In genomic region chr14:89372156-89372555, GRCh38 we compare ENCODE assay signal across 21 cellular contexts. TPM values are rescaled to one million over a fixed set of nuclear protein-coding genes. Genes with fewer than 3 reads are reported as not detected.
DNase-seq lines count a peak whose midpoint lies in the region; ATAC-seq, FAIRE-seq and TF ChIP-seq lines count a peak whose summit lies in the region.
"Had no signal": no experiment of that assay in that cellular context is flagged by ENCODE, and none has a peak within 500 bp of the region (broad histone marks: within the 10 kb centered on the region; RNA-seq: fewer than 3 reads in every experiment).

No MANE protein-coding gene starts in this region.

- no peaks in the 10 kb centered on the region for H3K9me3 ChIP-seq in astrocyte (ENCODE audit: insufficient read depth, low read depth, low read length)
- H3K9me3 ChIP-seq: stomach had no signal

- no peak for FAIRE-seq in astrocyte (lab: Jason Lieb, UNC)
- FAIRE-seq: H54 had no signal

- peaks cover 3 to 28% of the 10 kb centered on the region in 2 donors for H3K36me3 Mint-ChIP-seq in activated T-cell treated with anti-CD3 and anti-CD28 coated beads, Interleukin-2, amount 50 U/mL, for 72 hours (ENCODE audit: insufficient read depth in 2 of 2)
- peaks cover 22% of the 10 kb centered on the region for H3K36me3 Mint-ChIP-seq in astrocyte (ENCODE audit: low read depth, unreplicated experiment)

- peak overlapping the region; percentile 82 for H3K27ac Mint-ChIP-seq in activated T-cell treated with anti-CD3 and anti-CD28 coated beads, Interleukin-2, amount 50 U/mL, for 72 hours
- H3K27ac Mint-ChIP-seq in astrocyte (ENCODE audit: unreplicated experiment) = no peak overlapping the region
- H3K27ac Mint-ChIP-seq: activated naive CD4-positive, alpha-beta T cell treated with anti-CD3 and anti-CD28 coated beads for 36 hours; progenitor cell of endocrine pancreas had no signal

- no peak overlapping the region for H3K4me3 ChIP-seq in astrocyte (ENCODE audit: insufficient read depth, low read depth, low read length)
- H3K4me3 ChIP-seq: dorsolateral prefrontal cortex, stomach had no signal

- H3K4me2 ChIP-seq in astrocyte (ENCODE audit: low read length) = peak overlapping the region; percentile 64

- no peak for ATAC-seq in activated T-cell treated with anti-CD3 and anti-CD28 coated beads, Interleukin-2, amount 50 U/mL, for 72 hours (replicated peaks in 1 of 2)
- ATAC-seq in Right ventricle myocardium superior (ENCODE audit: poor library complexity) = no peak
- ATAC-seq: left colon, Panc1 had no signal

- H3K4me3 Mint-ChIP-seq in activated T-cell treated with anti-CD3 and anti-CD28 coated beads, Interleukin-2, amount 50 U/mL, for 72 hours = no peak overlapping the region
- no peak overlapping the region for H3K4me3 Mint-ChIP-seq in astrocyte (ENCODE audit: unreplicated experiment)
- H3K4me3 Mint-ChIP-seq: activated naive CD4-positive, alpha-beta T cell treated with anti-CD3 and anti-CD28 coated beads for 36 hours had no signal

- no peak for DNase-seq in activated T-cell treated with anti-CD3 and anti-CD28 coated beads, Interleukin-2, amount 50 U/mL, for 72 hours
- no peak for DNase-seq in activated T-cell treated with anti-CD3 and anti-CD28 coated beads, Interleukin-2, amount 50 U/mL, for 48 hours
- DNase-seq in astrocyte (ENCODE audit: low read depth) (peak; percentile 41), iris pigment epithelial cell (ENCODE audit: low read depth) (peak; percentile 32), D341Med (ENCODE audit: low spot score) (no peak), NCI-H2081 (lab: John Stamatoyannopoulos, UW) (no peak), Right ventricle myocardium superior (no peak), AG08395 (ENCODE audit: low spot score) (no peak)
- DNase-seq: activated naive CD4-positive, alpha-beta T cell treated with anti-CD3 and anti-CD28 coated beads for 36 hours; brain microvascular endothelial cell; dorsolateral prefrontal cortex; hypothalamus; Karpas-422; left colon; NCI-H1105 treated with DMSO at 0.1 percent for 48 hours; NCI-H774; stomach had no signal

- H3K27me3 ChIP-seq in astrocyte (ENCODE audit: insufficient read depth, low read length) = no peaks in the 10 kb centered on the region
- H3K27me3 ChIP-seq: brain microvascular endothelial cell, dorsolateral prefrontal cortex, stomach had no signal

- no peaks in the 10 kb centered on the region for H3K36me3 ChIP-seq in astrocyte (ENCODE audit: insufficient read depth, low read length)
- H3K36me3 ChIP-seq: brain microvascular endothelial cell, stomach had no signal

- no peaks in the 10 kb centered on the region for H3K27me3 Mint-ChIP-seq in activated T-cell treated with anti-CD3 and anti-CD28 coated beads, Interleukin-2, amount 50 U/mL, for 72 hours (ENCODE audit: low read depth)
- no peaks in the 10 kb centered on the region for H3K27me3 Mint-ChIP-seq in astrocyte (ENCODE audit: low read depth, unreplicated experiment)

- no peak overlapping the region for H2AFZ ChIP-seq in astrocyte (ENCODE audit: low read depth, low read length)

- intact Hi-C loops in Right ventricle myocardium superior (cut with DNase I) = no loop called here

- peaks cover 89% of the 10 kb centered on the region for H3K79me2 ChIP-seq in astrocyte (ENCODE audit: insufficient read depth, low read length)

- peaks cover 13% of the 10 kb centered on the region for H3K4me1 ChIP-seq in astrocyte (ENCODE audit: insufficient read depth, low read length)

- peaks cover 51% of the 10 kb centered on the region for H4K20me1 ChIP-seq in astrocyte (ENCODE audit: insufficient read depth, low read length)

- TF ChIP-seq CTCF in astrocyte (IDR thresholded peaks at IDR 0.05; ENCODE audit: insufficient read depth, low read depth, low read length) = no peak

- peak overlapping the region; percentile 27 for H3K27ac ChIP-seq in astrocyte (ENCODE audit: low read depth, low read length)
- H3K27ac ChIP-seq: brain microvascular endothelial cell, VCaP had no signal

- H3K4me1 Mint-ChIP-seq in activated T-cell treated with anti-CD3 and anti-CD28 coated beads, Interleukin-2, amount 50 U/mL, for 72 hours (ENCODE audit: low read depth) = peaks cover 53% of the 10 kb centered on the region
- H3K4me1 Mint-ChIP-seq in astrocyte (ENCODE audit: low read depth, unreplicated experiment) = peaks cover 19% of the 10 kb centered on the region

- H3K9me3 Mint-ChIP-seq in activated T-cell treated with anti-CD3 and anti-CD28 coated beads, Interleukin-2, amount 50 U/mL, for 72 hours = peaks cover 0 to 2% of the 10 kb centered on the region in 2 donors
- no peaks in the 10 kb centered on the region for H3K9me3 Mint-ChIP-seq in astrocyte (ENCODE audit: unreplicated experiment)

- peak overlapping the region; percentile 17 for H3K9ac ChIP-seq in astrocyte (ENCODE audit: low read length)

RNA-seq across cellular contexts. Expression of gene FOXN3, which starts 44.9 kb away (rescaled TPM):
- total RNA-seq in activated T-cell treated with anti-CD3 and anti-CD28 coated beads, Interleukin-2, amount 50 U/mL, for 72 hours = 100 to 1,000 TPM; 154 to 157 TPM
- total RNA-seq in astrocyte (105 and 122 TPM in 2 replicates), Right ventricle myocardium superior (122 TPM)

Comparison
In these comparisons a context has a peak if more than half of its experiments do, and no peak if none do; other contexts are left out.
1. DNase-seq: peak in astrocyte (single experiment) and iris pigment epithelial cell (single experiment); none in activated T-cell treated with anti-CD3 and anti-CD28 coated beads, Interleukin-2, amount 50 U/mL, for 72 hours (0 of 2), activated T-cell treated with anti-CD3 and anti-CD28 coated beads, Interleukin-2, amount 50 U/mL, for 48 hours (0 of 2), D341Med (single experiment), NCI-H2081 (0 of 2), Right ventricle myocardium superior (single experiment) and AG08395 (single experiment).